In genomic region chr10:23158370-23158769, GRCh38 we compare ENCODE assay signal across 8 cellular contexts. TPM values are rescaled to one million over a fixed set of nuclear protein-coding genes. Genes with fewer than 3 reads are reported as not detected.
DNase-seq lines count a peak whose midpoint lies in the region; ATAC-seq and TF ChIP-seq lines count a peak whose summit lies in the region.

No MANE protein-coding gene starts in this region.

- H3K27ac ChIP-seq in A673 (ENCODE audit: low read depth, low read length, poor library complexity, severe bottlenecking) (no peak overlapping the region), uterus (no peak overlapping the region)

- H3K36me3 Mint-ChIP-seq in activated B cell treated with CpG ODN at 0.5 μM for 24 hours (ENCODE audit: low read depth): no peaks in the 10 kb centered on the region

- H3K4me3 Mint-ChIP-seq in activated B cell treated with CpG ODN at 0.5 μM for 24 hours: no peak overlapping the region

- no peak overlapping the region for H3K27ac Mint-ChIP-seq in activated B cell treated with CpG ODN at 0.5 μM for 24 hours

- H3K36me3 ChIP-seq in A673 (ENCODE audit: insufficient read depth, low read length, poor library complexity, severe bottlenecking) (no peaks in the 10 kb centered on the region), uterus (no peaks in the 10 kb centered on the region)

- intact Hi-C loops in A673 (cut with micrococcal nuclease; ENCODE audit: unreplicated experiment) (loop anchor here (1.0 to 10.0 kb wide), 5 partner anchors 135 to 1399 kb away; no protein-coding TSS in a partner anchor), activated B cell treated with CpG ODN at 0.5 μM for 24 hours (cut with micrococcal nuclease) (loop anchor here (1.0 kb wide), 5 partner anchors 135 to 1165 kb away; no protein-coding TSS in a partner anchor), uterus (cut with DNase I; ENCODE audit: low total_unique reads) (no loop called here)

- BruUV-seq in A673 (replicated peaks; lab: Mats Ljungman, UMichigan): no TSS peak

- TF ChIP-seq POLR2A in uterus (IDR thresholded peaks at IDR 0.05): no peak

- POLR2A ChIA-PET in A673 (lab: Charles Lee; ENCODE audit: low non-redundant PET) (interaction anchor here (0.6 kb wide), 1 partner anchor 1223 kb away, joined by 3 read pairs; no protein-coding TSS in a partner anchor), activated B cell treated with CpG ODN at 0.5 μM for 24 hours (lab: Charles Lee) (no interaction called here)

- peak; percentile 75 for TF ChIP-seq CTCF in A673 (conservative IDR thresholded peaks at IDR 0.05; ENCODE audit: low read depth, low read length)
- peak; percentile 80 for TF ChIP-seq CTCF in GM10266 (IDR thresholded peaks at IDR 0.05; ENCODE audit: control insufficient read depth, insufficient read depth, low read depth, missing control alignments)
- peak; percentile 92 for TF ChIP-seq CTCF in activated B cell treated with CpG ODN at 0.5 μM for 24 hours (IDR thresholded peaks at IDR 0.05)
- peak; percentile 42 to 59 (median 56) for TF ChIP-seq CTCF in uterus (IDR thresholded peaks at IDR 0.05)

- ATAC-seq in HG02885 (IDR thresholded peaks at IDR 0.05; ENCODE audit: poor library complexity, unreplicated experiment) (peak; percentile 77), activated B cell treated with CpG ODN at 0.5 μM for 24 hours (ENCODE audit: low read depth) (peak; percentile 66), esophagus mucosa (peak; percentile 74)

- no peaks in the 10 kb centered on the region for H3K9me3 Mint-ChIP-seq in activated B cell treated with CpG ODN at 0.5 μM for 24 hours

- DNase-seq in A673 (ENCODE audit: low spot score) (peak; percentile 80), GM10266 (ENCODE audit: extremely low spot score) (peak; percentile 71), NCI-H187 treated with DMSO at 0.1 percent for 48 hours (lab: John Stamatoyannopoulos, UW) (peak; percentile 8), activated B cell treated with CpG ODN at 0.5 μM for 24 hours (no peak), myocyte (ENCODE audit: low read depth) (peak; percentile 65), uterus (peak in 1 of 2 donors; percentile 20)

- CTCF ChIA-PET in A673 (lab: Charles Lee): interaction anchor here (0.5 to 2.0 kb wide), 10 partner anchors 32 to 1399 kb away, joined by 3 to 26 read pairs (median 4); no protein-coding TSS in a partner anchor
- CTCF ChIA-PET in activated B cell treated with CpG ODN at 0.5 μM for 24 hours (lab: Charles Lee): interaction anchor here (0.7 to 2.4 kb wide), 9 partner anchors 11 to 1398 kb away, joined by 3 to 9 read pairs (median 4); no protein-coding TSS in a partner anchor

- H3K4me3 ChIP-seq in A673 (ENCODE audit: low read depth, low read length, poor library complexity, severe bottlenecking) (peak overlapping the region; percentile 23), uterus (no peak overlapping the region)

- no peaks in the 10 kb centered on the region for H3K9me3 ChIP-seq in A673 (ENCODE audit: low read depth, low read length, poor library complexity, severe bottlenecking)
- no peaks in the 10 kb centered on the region for H3K9me3 ChIP-seq in uterus

- H3K27me3 Mint-ChIP-seq in activated B cell treated with CpG ODN at 0.5 μM for 24 hours: peaks cover 21% of the 10 kb centered on the region

- H3K27me3 ChIP-seq in A673 (replicated peaks; ENCODE audit: insufficient read depth, low read depth, low read length, poor library complexity) (no peaks in the 10 kb centered on the region), uterus (no peaks in the 10 kb centered on the region)

- H3K4me1 Mint-ChIP-seq in activated B cell treated with CpG ODN at 0.5 μM for 24 hours: peaks cover 3% of the 10 kb centered on the region

- H3K4me1 ChIP-seq in A673 (ENCODE audit: insufficient read depth, low read length, poor library complexity, severe bottlenecking): peaks cover 9% of the 10 kb centered on the region
- H3K4me1 ChIP-seq in uterus: no peaks in the 10 kb centered on the region

RNA-seq across cellular contexts. Expression of gene PTF1A, which starts 33.7 kb away (rescaled TPM):
- total RNA-seq in A673 (2021): not detected in 2 replicates
- not detected in 2 replicates for total RNA-seq in activated B cell treated with CpG ODN at 0.5 μM for 24 hours
- total RNA-seq in esophagus mucosa: not detected
- total RNA-seq in myocyte: not detected in 2 replicates
- not detected for polyA plus RNA-seq in myocyte (2012)
- total RNA-seq in uterus: 100 to 1,000 TPM in 1 of 4 donors, under 1 TPM in 1, not detected in 2; 0.90 to 114 TPM
